In genomic region chr1:17679856-17680255, GRCh38 we compare ENCODE assay signal across 27 cellular contexts.
"Had no signal": no experiment of that assay in that cellular context is flagged by ENCODE, and none has a peak within 500 bp of the region (broad histone marks: within the 10 kb centered on the region; RNA-seq: fewer than 3 reads in every experiment).

No MANE protein-coding gene starts in this region.

- H3K36me3 ChIP-seq: ovary, transverse colon, vagina had no signal

- H3K27ac ChIP-seq: ovary, parathyroid adenoma, psoas muscle, skin epidermis, spleen, suprapubic skin, testis, tibial artery, transverse colon, upper lobe of left lung, vagina had no signal

- H3K9me3 ChIP-seq: ovary, psoas muscle, spleen, suprapubic skin, testis, tibial artery, transverse colon, upper lobe of left lung, vagina had no signal

- H2AFZ ChIP-seq: parathyroid adenoma had no signal

- DNase-seq: naive thymus-derived CD8-positive, alpha-beta T cell; nephron progenitor cell; occipital lobe; ovary; posterior cingulate gyrus; psoas muscle; spleen; stimulated activated CD4-positive, alpha-beta T cell treated with anti-CD3 and anti-CD28 coated beads, Interleukin-12 subunit alpha, Interleukin-12 subunit beta, amount 100 ng/mL, for 4 hours; stimulated activated CD4-positive, alpha-beta T cell treated with anti-CD3 and anti-CD28 coated beads, Interleukin-1b, Interleukin-23, amount 100 ng/mL, for 48 hours; stimulated activated CD4-positive, alpha-beta T cell treated with anti-CD3 and anti-CD28 coated beads, Interleukin-4, amount 100 ng/mL, for 1 hour; stimulated activated CD4-positive, alpha-beta T cell treated with anti-CD3 and anti-CD28 coated beads, Interleukin-4, amount 100 ng/mL, for 4 hours; stimulated activated CD8-positive, alpha-beta memory T cell treated with anti-CD3 and anti-CD28 coated beads, Interleukin-4, amount 100 ng/mL, for 48 hours; stimulated activated naive CD4-positive, alpha-beta T cell; stimulated activated naive CD8-positive, alpha-beta T cell treated with anti-CD3 and anti-CD28 coated beads, Interleukin-15, amount 100 ng/mL, for 72 hours; stimulated activated naive CD8-positive, alpha-beta T cell treated with anti-CD3 and anti-CD28 coated beads, Interleukin-15, Interleukin-2, amounts not matched to agents 100 U/mL and 50 U/mL, for 24 hours; testis; tibial artery; transverse colon; upper lobe of left lung had no signal

- H3K4me1 ChIP-seq: parathyroid adenoma, psoas muscle, spleen, testis, transverse colon, upper lobe of left lung had no signal

- H3K9ac ChIP-seq: parathyroid adenoma had no signal

- ATAC-seq: naive thymus-derived CD8-positive, alpha-beta T cell; right cardiac atrium; sciatic nerve; stimulated activated memory B cell treated with anti-CD40 and anti-IgM and Interleukin-4, amounts not matched to agents 10 μg/mL and 1 μg/mL and 100 μg/mL, for 72 hours; stimulated activated naive CD8-positive, alpha-beta T cell treated with anti-CD3 and anti-CD28 coated beads, Interleukin-15, amount 100 ng/mL, for 72 hours; stimulated activated naive CD8-positive, alpha-beta T cell treated with anti-CD3 and anti-CD28 coated beads, Interleukin-15, Interleukin-2, amounts not matched to agents 100 U/mL and 50 U/mL, for 24 hours had no signal

- H3K4me2 ChIP-seq: smooth muscle cell had no signal

- H3K4me3 ChIP-seq: ovary, psoas muscle, skin epidermis, smooth muscle cell, spleen, suprapubic skin, testis, tibial artery, transverse colon, upper lobe of left lung, vagina had no signal

- H3K27me3 ChIP-seq: ovary, spleen, suprapubic skin, testis, tibial artery, transverse colon, upper lobe of left lung, vagina had no signal
